In the genomic region with DNA sequence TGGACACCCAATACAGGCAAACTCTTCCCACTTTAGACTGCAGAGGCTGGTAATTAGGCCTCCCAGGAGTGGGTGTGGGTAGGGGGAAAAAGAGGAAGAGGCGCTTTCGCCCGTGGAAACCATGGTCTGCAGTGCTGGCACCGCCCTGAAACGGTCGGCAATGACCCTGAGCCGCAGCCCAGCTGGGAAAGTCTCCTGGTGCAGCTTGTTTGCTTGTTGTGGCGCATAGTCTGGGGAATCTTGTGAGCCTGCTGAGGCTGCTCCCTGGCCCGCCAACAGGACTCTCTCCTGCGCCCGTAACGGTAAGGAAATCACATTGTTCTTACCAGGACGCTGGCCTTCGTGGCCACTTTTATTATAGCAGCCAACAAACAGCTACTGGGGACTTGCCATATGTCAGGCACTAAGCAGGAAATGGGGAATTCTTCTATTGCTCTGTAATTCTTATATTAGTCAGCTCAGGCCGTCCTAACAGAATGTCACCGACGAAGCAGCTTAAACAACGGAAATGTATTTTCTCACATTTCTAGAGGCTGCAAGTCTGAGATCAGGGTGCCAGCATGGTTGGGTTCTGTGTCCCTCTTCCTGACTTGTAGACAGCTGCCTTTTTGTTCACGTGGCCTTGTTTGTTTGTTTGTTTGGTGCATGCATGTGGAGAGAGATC, we compare ENCODE assay signal across 9 cellular contexts. TPM values are rescaled to one million over a fixed set of nuclear protein-coding genes. Genes with fewer than 3 reads are reported as not detected.
DNase-seq lines count a peak whose midpoint lies in the region; ATAC-seq and TF ChIP-seq lines count a peak whose summit lies in the region.
"Had no signal": no experiment of that assay in that cellular context is flagged by ENCODE, and none has a peak within 500 bp of the region (broad histone marks: within the 10 kb centered on the region; RNA-seq: fewer than 3 reads in every experiment).

No MANE protein-coding gene starts in this region.

- DNase-seq in activated CD8-positive, alpha-beta memory T cell treated with anti-CD3 and anti-CD28 coated beads, Interleukin-2, amount 10 ng/mL, durations not matched to agents 7 days and 5 days = peak; percentile 48
- DNase-seq in activated CD8-positive, alpha-beta memory T cell treated with anti-CD3 and anti-CD28 coated beads, Interleukin-2, amount 50 U/mL, for 48 hours = no peak
- DNase-seq in MV-4-11 (lab: John Stamatoyannopoulos, UW) (peak; percentile 70), tibial artery (peak in 1 of 2 donors; percentile 47), epidermal melanocyte (ENCODE audit: insufficient read length, low spot score) (no peak), glutamatergic neuron (no peak)
- DNase-seq: DND-41 had no signal

- intact Hi-C loops in tibial artery (cut with DNase I; ENCODE audit: low total_unique reads) = no loop called here

- H3K27ac ChIP-seq in gastroesophageal sphincter (peak overlapping the region in 3 of 4 donors; percentile 51 to 54 (median 51)), tibial artery (peak overlapping the region; percentile 14 to 37)

- 45 to 53% methylated on average over 6 to 10 of the region's 19 CpGs for WGBS in gastroesophageal sphincter (ENCODE audit: low coverage in 1 of 2), 2 donors

- H3K4me1 ChIP-seq in gastroesophageal sphincter = peaks cover 0 to 33% (median 4%) of the 10 kb centered on the region in 3 donors
- peaks cover 0 to 20% (median 5%) of the 10 kb centered on the region in 4 donors for H3K4me1 ChIP-seq in tibial artery

- CTCF ChIA-PET in activated CD8-positive, alpha-beta memory T cell treated with anti-CD3 and anti-CD28 coated beads, Interleukin-2, amount 10 ng/mL, durations not matched to agents 7 days and 5 days (lab: Charles Lee) = interaction anchor here (0.8 to 1.1 kb wide), 3 partner anchors 109 to 355 kb away, joined by 3 read pairs; partner anchors contain the start of gene ATXN3

- TF ChIP-seq EP300 in gastroesophageal sphincter (IDR thresholded peaks at IDR 0.05) = no peak

- H3K27ac Mint-ChIP-seq in activated CD8-positive, alpha-beta memory T cell treated with anti-CD3 and anti-CD28 coated beads, Interleukin-2, amount 10 ng/mL, durations not matched to agents 7 days and 5 days = peak overlapping the region; percentile 80
- H3K27ac Mint-ChIP-seq in glutamatergic neuron (ENCODE audit: unreplicated experiment) = no peak overlapping the region

- H3K36me3 Mint-ChIP-seq in activated CD8-positive, alpha-beta memory T cell treated with anti-CD3 and anti-CD28 coated beads, Interleukin-2, amount 10 ng/mL, durations not matched to agents 7 days and 5 days = no peaks in the 10 kb centered on the region
- H3K36me3 Mint-ChIP-seq in glutamatergic neuron (ENCODE audit: unreplicated experiment) = no peaks in the 10 kb centered on the region

- H3K4me3 ChIP-seq in gastroesophageal sphincter (peak overlapping the region in 1 of 2 donors; percentile 13), tibial artery (peak overlapping the region in 1 of 2 donors; percentile 16)

- H3K27me3 ChIP-seq in gastroesophageal sphincter = no peaks in the 10 kb centered on the region
- no peaks in the 10 kb centered on the region for H3K27me3 ChIP-seq in tibial artery

- TF ChIP-seq POLR2A in gastroesophageal sphincter (IDR thresholded peaks at IDR 0.05) (no peak), GM18505 (IDR thresholded peaks at IDR 0.05; ENCODE audit: borderline replicate concordance, extremely low read depth, insufficient read depth, insufficient read length) (no peak)

- H3K9me3 ChIP-seq in gastroesophageal sphincter (no peaks in the 10 kb centered on the region), tibial artery (no peaks in the 10 kb centered on the region)

- ATAC-seq in activated CD8-positive, alpha-beta memory T cell treated with anti-CD3 and anti-CD28 coated beads, Interleukin-2, amount 10 ng/mL, durations not matched to agents 7 days and 5 days = peak; percentile 73
- peak; percentile 33 for ATAC-seq in gastroesophageal sphincter
- no peak for ATAC-seq in GM18505 (IDR thresholded peaks at IDR 0.05; ENCODE audit: unreplicated experiment)

- no peak overlapping the region for H3K4me3 Mint-ChIP-seq in activated CD8-positive, alpha-beta memory T cell treated with anti-CD3 and anti-CD28 coated beads, Interleukin-2, amount 10 ng/mL, durations not matched to agents 7 days and 5 days
- no peak overlapping the region for H3K4me3 Mint-ChIP-seq in glutamatergic neuron (ENCODE audit: unreplicated experiment)

- H3K27me3 Mint-ChIP-seq in activated CD8-positive, alpha-beta memory T cell treated with anti-CD3 and anti-CD28 coated beads, Interleukin-2, amount 10 ng/mL, durations not matched to agents 7 days and 5 days = no peaks in the 10 kb centered on the region
- peaks cover 5% of the 10 kb centered on the region for H3K27me3 Mint-ChIP-seq in glutamatergic neuron (ENCODE audit: unreplicated experiment)

- H3K9me3 Mint-ChIP-seq in activated CD8-positive, alpha-beta memory T cell treated with anti-CD3 and anti-CD28 coated beads, Interleukin-2, amount 10 ng/mL, durations not matched to agents 7 days and 5 days (ENCODE audit: low read depth) = no peaks in the 10 kb centered on the region
- H3K9me3 Mint-ChIP-seq in glutamatergic neuron (ENCODE audit: unreplicated experiment) = no peaks in the 10 kb centered on the region

- TF ChIP-seq CTCF in gastroesophageal sphincter (IDR thresholded peaks at IDR 0.05) = peak in 1 of 4 experiments; percentile 8
- peak in 1 of 2 experiments; percentile 7 for TF ChIP-seq CTCF in tibial artery (IDR thresholded peaks at IDR 0.05)
- no peak for TF ChIP-seq CTCF in glutamatergic neuron (IDR thresholded peaks at IDR 0.05; ENCODE audit: partially characterized antibody, unreplicated experiment)

- H3K36me3 ChIP-seq in gastroesophageal sphincter (no peaks in the 10 kb centered on the region), tibial artery (no peaks in the 10 kb centered on the region)

- H3K4me1 Mint-ChIP-seq in activated CD8-positive, alpha-beta memory T cell treated with anti-CD3 and anti-CD28 coated beads, Interleukin-2, amount 10 ng/mL, durations not matched to agents 7 days and 5 days = peaks cover 25% of the 10 kb centered on the region
- peaks cover 3% of the 10 kb centered on the region for H3K4me1 Mint-ChIP-seq in glutamatergic neuron (ENCODE audit: low read depth, unreplicated experiment)

RNA-seq across cellular contexts. Expression of gene RIN3, which starts 52.5 kb away (rescaled TPM):
- total RNA-seq in activated CD8-positive, alpha-beta memory T cell treated with anti-CD3 and anti-CD28 coated beads, Interleukin-2, amount 10 ng/mL, durations not matched to agents 7 days and 5 days = 100 to 1,000 TPM in 1 of 2 experiments, 10 to 100 TPM in 1; 76.1 to 122 TPM
- 10 to 100 TPM; 13.5 to 22.2 (median 16.2) TPM for total RNA-seq in gastroesophageal sphincter
- total RNA-seq in glutamatergic neuron (ENCODE audit: unreplicated experiment) = 0.76 TPM

Comparison
In these comparisons a context has a peak if more than half of its experiments do, and no peak if none do; other contexts are left out.
1. DNase-seq: peak in activated CD8-positive, alpha-beta memory T cell treated with anti-CD3 and anti-CD28 coated beads, Interleukin-2, amount 10 ng/mL, durations not matched to agents 7 days and 5 days (single experiment) and MV-4-11 (single experiment); none in activated CD8-positive, alpha-beta memory T cell treated with anti-CD3 and anti-CD28 coated beads, Interleukin-2, amount 50 U/mL, for 48 hours (single experiment), epidermal melanocyte (single experiment) and glutamatergic neuron (single experiment).